8 cellular contexts compared by ENCODE assay signal in genomic region chr5:64768358-64769312, GRCh38. TPM values are rescaled to one million over a fixed set of nuclear protein-coding genes. Genes with fewer than 3 reads are reported as not detected.
DNase-seq lines count a peak whose midpoint lies in the region; ATAC-seq and TF ChIP-seq lines count a peak whose summit lies in the region.

A gene with protein sequence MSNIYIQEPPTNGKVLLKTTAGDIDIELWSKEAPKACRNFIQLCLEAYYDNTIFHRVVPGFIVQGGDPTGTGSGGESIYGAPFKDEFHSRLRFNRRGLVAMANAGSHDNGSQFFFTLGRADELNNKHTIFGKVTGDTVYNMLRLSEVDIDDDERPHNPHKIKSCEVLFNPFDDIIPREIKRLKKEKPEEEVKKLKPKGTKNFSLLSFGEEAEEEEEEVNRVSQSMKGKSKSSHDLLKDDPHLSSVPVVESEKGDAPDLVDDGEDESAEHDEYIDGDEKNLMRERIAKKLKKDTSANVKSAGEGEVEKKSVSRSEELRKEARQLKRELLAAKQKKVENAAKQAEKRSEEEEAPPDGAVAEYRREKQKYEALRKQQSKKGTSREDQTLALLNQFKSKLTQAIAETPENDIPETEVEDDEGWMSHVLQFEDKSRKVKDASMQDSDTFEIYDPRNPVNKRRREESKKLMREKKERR (plus strand): TSS chr5:64768930. CDS start chr5:64769147, 217 bp downstream.
Gene SREK1IP1 (minus strand): TSS chr5:64768691. CDS start chr5:64768517, 174 bp downstream.

- ATAC-seq in GM18870 (IDR thresholded peaks at IDR 0.05; ENCODE audit: unreplicated experiment) (peak; percentile 97), HG03135 (IDR thresholded peaks at IDR 0.05; ENCODE audit: unreplicated experiment) (peak; percentile 97), WTC11 (peak; percentile 96)

- peaks cover 0 to 18% (median 6%) of the 10 kb centered on the region in 6 donors for H3K36me3 ChIP-seq in spleen

- H3K4me3 ChIP-seq in AG04450 (ENCODE audit: low read depth, low read length) (peak within 1 kb of the TSS; percentile 96), cardiac fibroblast (replicated peaks in 1 of 2; ENCODE audit: low read depth in 2 of 2, low read length in 2 of 2) (peak within 1 kb of the TSS; percentile 84 to 91), spleen (peak within 1 kb of the TSS; percentile 74 to 92 (median 86))

- WGBS in spleen, 5 donors, result 0 to 2% (median 0%) methylated on average over 37 to 48 of the region's 48 CpGs

- H3K9me3 ChIP-seq in AG04450 (ENCODE audit: control insufficient read depth, insufficient read depth, low read length) (no peaks in the 10 kb centered on the region), spleen (no peaks in the 10 kb centered on the region)

- H3K27ac Mint-ChIP-seq in WTC11, result peak within 1 kb of the TSS; percentile 99

- peaks cover 31 to 89% (median 57%) of the 10 kb centered on the region in 6 donors for H3K4me1 ChIP-seq in spleen

- no peaks in the 10 kb centered on the region for H3K27me3 Mint-ChIP-seq in WTC11 (ENCODE audit: low read depth)

- POLR2A ChIA-PET in AG04450 (lab: Yijun Ruan, JAX), result no interaction called here
- POLR2A ChIA-PET in WTC11 (lab: Charles Lee), result interaction anchor here (1.4 to 1.6 kb wide), 2 partner anchors 77 to 88 kb away, joined by 3 to 12 read pairs; partner anchors contain the start of gene SHISAL2B

- TF ChIP-seq POLR2A in spleen (IDR thresholded peaks at IDR 0.05), result peak; percentile 28 to 89 (median 53)

- DNase-seq in AG04450 (ENCODE audit: low read depth, low spot score) (peak; percentile 77), NCI-H2196 treated with DMSO at 0.1 percent for 48 hours (lab: John Stamatoyannopoulos, UW; ENCODE audit: unreplicated experiment) (peak; percentile 37), WTC11 (ENCODE audit: low spot score) (peak; percentile 84), cardiac fibroblast (ENCODE audit: low read depth in 2 of 2) (peak; percentile 93 to 95), inferior parietal cortex (ENCODE audit: extremely low spot score) (peak; percentile 97), spleen (peak; percentile 95)

- H3K9me3 Mint-ChIP-seq in WTC11, result no peaks in the 10 kb centered on the region

- peaks cover 24% of the 10 kb centered on the region for H3K4me1 Mint-ChIP-seq in WTC11

- intact Hi-C loops in spleen (cut with DNase I; ENCODE audit: low total_unique reads), result no loop called here

- peak within 1 kb of the TSS; percentile 100 for H3K4me3 Mint-ChIP-seq in WTC11

- H3K27me3 ChIP-seq in AG04450 (ENCODE audit: control insufficient read depth, insufficient read depth, low read length), result no peaks in the 10 kb centered on the region
- no peaks in the 10 kb centered on the region for H3K27me3 ChIP-seq in spleen (replicated peaks in 1 of 7)

- H3K36me3 Mint-ChIP-seq in WTC11, result peaks cover 8% of the 10 kb centered on the region

- CTCF ChIA-PET in AG04450 (lab: Charles Lee), result interaction anchor here (0.8 to 9.0 kb wide), 4 partner anchors 9 to 158 kb away, joined by 3 to 84 read pairs (median 4); no protein-coding TSS in a partner anchor
- CTCF ChIA-PET in WTC11 (lab: Charles Lee), result interaction anchor here (0.8 to 1.4 kb wide), 3 partner anchors 48 to 173 kb away, joined by 3 to 4 read pairs (median 3); no protein-coding TSS in a partner anchor

- H3K27ac ChIP-seq in AG04450 (ENCODE audit: low read depth, low read length) (peak within 1 kb of the TSS; percentile 89), spleen (peak within 1 kb of the TSS; percentile 82 to 92 (median 90))

- TF ChIP-seq CTCF in AG04450 (IDR thresholded peaks at IDR 0.05; ENCODE audit: low read depth, low read length) (peak; percentile 41), WTC11 (IDR thresholded peaks at IDR 0.05) (no peak), cardiac fibroblast (IDR thresholded peaks at IDR 0.05; ENCODE audit: low read depth, low read length) (peak; percentile 43), spleen (IDR thresholded peaks at IDR 0.05 in 8 of 11, conservative IDR thresholded peaks at IDR 0.05 in 3 of 11) (peak in 3 of 11 experiments; percentile 20 to 39 (median 36))

TF ChIP-seq in WTC11, 78 proteins besides CTCF, POLR2A, EP300 and RAD21 (continues in another document):
- TF ChIP-seq TEAD4 (CRISPR knock-in tag; IDR thresholded peaks at IDR 0.05) (no peak), KAT7 (CRISPR knock-in tag; IDR thresholded peaks at IDR 0.05; ENCODE audit: borderline replicate concordance) (0 out of 2 replicates have a peak, but pooled peaks have one; percentile 51), ESRRA (CRISPR knock-in tag; IDR thresholded peaks at IDR 0.05; ENCODE audit: borderline replicate concordance) (0 out of 2 replicates have a peak, but pooled peaks have one; percentile 35), ETV6 (CRISPR knock-in tag; IDR thresholded peaks at IDR 0.05) (peak; percentile 83), FOXK1 (CRISPR knock-in tag; IDR thresholded peaks at IDR 0.05) (peak; percentile 78), SP1 (CRISPR knock-in tag; conservative IDR thresholded peaks at IDR 0.05) (0 out of 2 replicates have a peak, but pooled peaks have one; percentile 45), ZNF138 (CRISPR knock-in tag; conservative IDR thresholded peaks at IDR 0.05) (no peak), E2F4 (CRISPR knock-in tag; IDR thresholded peaks at IDR 0.05; ENCODE audit: borderline replicate concordance, low read depth) (0 out of 2 replicates have a peak, but pooled peaks have one; percentile 64), TEAD1 (CRISPR knock-in tag; IDR thresholded peaks at IDR 0.05) (peak; percentile 54; the same call in 1 of the 2 replicates), MAX (CRISPR knock-in tag; IDR thresholded peaks at IDR 0.05) (peak; percentile 67), OVOL2 (CRISPR knock-in tag; IDR thresholded peaks at IDR 0.05; ENCODE audit: borderline replicate concordance) (no peak)
- TF ChIP-seq, protein P1, sequence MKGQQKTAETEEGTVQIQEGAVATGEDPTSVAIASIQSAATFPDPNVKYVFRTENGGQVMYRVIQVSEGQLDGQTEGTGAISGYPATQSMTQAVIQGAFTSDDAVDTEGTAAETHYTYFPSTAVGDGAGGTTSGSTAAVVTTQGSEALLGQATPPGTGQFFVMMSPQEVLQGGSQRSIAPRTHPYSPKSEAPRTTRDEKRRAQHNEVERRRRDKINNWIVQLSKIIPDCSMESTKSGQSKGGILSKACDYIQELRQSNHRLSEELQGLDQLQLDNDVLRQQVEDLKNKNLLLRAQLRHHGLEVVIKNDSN (CRISPR knock-in tag; IDR thresholded peaks at IDR 0.05), result 0 out of 2 replicates have a peak, but pooled peaks have one; percentile 13
- TF ChIP-seq, protein P2, sequence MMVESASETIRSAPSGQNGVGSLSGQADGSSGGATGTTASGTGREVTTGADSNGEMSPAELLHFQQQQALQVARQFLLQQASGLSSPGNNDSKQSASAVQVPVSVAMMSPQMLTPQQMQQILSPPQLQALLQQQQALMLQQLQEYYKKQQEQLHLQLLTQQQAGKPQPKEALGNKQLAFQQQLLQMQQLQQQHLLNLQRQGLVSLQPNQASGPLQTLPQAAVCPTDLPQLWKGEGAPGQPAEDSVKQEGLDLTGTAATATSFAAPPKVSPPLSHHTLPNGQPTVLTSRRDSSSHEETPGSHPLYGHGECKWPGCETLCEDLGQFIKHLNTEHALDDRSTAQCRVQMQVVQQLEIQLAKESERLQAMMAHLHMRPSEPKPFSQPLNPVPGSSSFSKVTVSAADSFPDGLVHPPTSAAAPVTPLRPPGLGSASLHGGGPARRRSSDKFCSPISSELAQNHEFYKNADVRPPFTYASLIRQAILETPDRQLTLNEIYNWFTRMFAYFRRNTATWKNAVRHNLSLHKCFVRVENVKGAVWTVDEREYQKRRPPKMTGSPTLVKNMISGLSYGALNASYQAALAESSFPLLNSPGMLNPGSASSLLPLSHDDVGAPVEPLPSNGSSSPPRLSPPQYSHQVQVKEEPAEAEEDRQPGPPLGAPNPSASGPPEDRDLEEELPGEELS (CRISPR knock-in tag; IDR thresholded peaks at IDR 0.05), result peak; percentile 48; the same call in 1 of the 2 replicates

RNA-seq across cellular contexts. Expression of the first gene that starts in this region (rescaled TPM):
- polyA plus RNA-seq in AG04450 (2011; rRNA removed), result 23.2 and 39.5 TPM in 2 replicates
- 18.6 and 38.2 TPM in 2 replicates for polyA minus RNA-seq in AG04450 (2011; rRNA and poly(A)+ RNA removed)
- 39.2 to 42.7 TPM (median 40.5 TPM) in 3 replicates for total RNA-seq in WTC11 (2021)
- 10 to 100 TPM; 11.1 to 22.1 (median 16.5) TPM for total RNA-seq in spleen
- polyA plus RNA-seq in spleen, result 10 to 100 TPM; 11.8 to 17.9 (median 14.9) TPM

RNA-seq across cellular contexts. Expression of gene SREK1IP1, which starts in this region (rescaled TPM):
- polyA plus RNA-seq in AG04450 (2011; rRNA removed) (3.7 and 3.8 TPM in 2 replicates), spleen (10 to 100 TPM; 10.5 to 27.3 (median 17.0) TPM)
- 2.8 and 5.3 TPM in 2 replicates for polyA minus RNA-seq in AG04450 (2011; rRNA and poly(A)+ RNA removed)
- total RNA-seq in WTC11 (2021) (24.3 to 26.5 TPM (median 26.2 TPM) in 3 replicates), spleen (10 to 100 TPM; 10.8 to 18.7 (median 16.4) TPM)

Comparison
In these comparisons a context has a peak if more than half of its experiments do, and no peak if none do; other contexts are left out.
1. Peak in every context shown above with its lines: DNase-seq, ATAC-seq, H3K4me3 ChIP-seq and H3K27ac ChIP-seq.
2. DNase-seq: peak in every context shown above with its lines; median percentile 97 in inferior parietal cortex; 95 in spleen; 94 in cardiac fibroblast; 84 in WTC11; 77 in AG04450; 37 in NCI-H2196 treated with DMSO at 0.1 percent for 48 hours.